ENCODE assay signal across 8 cellular contexts in genomic region chr6:26651382-26651781, GRCh38.
"Had no signal": no experiment of that assay in that cellular context is flagged by ENCODE, and none has a peak within 500 bp of the region (broad histone marks: within the 10 kb centered on the region; RNA-seq: fewer than 3 reads in every experiment).

No MANE protein-coding gene starts in this region.

- H3K4me3 ChIP-seq: GM12878 had no signal

- DNase-seq: GDM1, GF-D8 had no signal

- FAIRE-seq: G401.6, GM12891, GM12892, GM18507, GM19239 had no signal

- ATAC-seq: GM12878 had no signal
